16 cellular contexts compared by ENCODE assay signal in the genomic region with DNA sequence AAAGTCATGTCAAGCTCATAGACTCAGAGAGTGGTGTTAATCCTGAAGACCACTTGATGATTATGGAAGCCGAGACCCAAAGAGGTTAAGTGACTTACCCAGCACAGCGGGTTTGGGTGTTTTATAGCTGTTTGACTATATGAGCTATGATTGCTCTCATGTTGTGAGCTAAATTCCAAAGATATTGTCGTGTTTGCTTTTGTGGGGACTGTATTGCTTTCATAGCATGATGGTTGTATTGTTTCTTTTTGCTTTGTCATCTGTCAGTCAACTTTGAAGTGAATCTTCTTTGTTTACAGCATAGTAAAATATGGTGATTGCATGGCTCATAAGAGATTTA.
"Had no signal": no experiment of that assay in that cellular context is flagged by ENCODE, and none has a peak within 500 bp of the region (broad histone marks: within the 10 kb centered on the region; RNA-seq: fewer than 3 reads in every experiment).

No MANE protein-coding gene starts in this region.

- H3K9me3 ChIP-seq: thoracic aorta had no signal

- H3K27me3 Mint-ChIP-seq: central memory CD8-positive, alpha-beta T cell; stimulated activated naive CD8-positive, alpha-beta T cell treated with anti-CD3 and anti-CD28 coated beads, Interleukin-15, amount 100 ng/mL, for 72 hours had no signal

- H3K4me3 ChIP-seq: lung, thoracic aorta had no signal

- ATAC-seq: activated CD8-positive, alpha-beta T cell treated with anti-CD3 and anti-CD28 coated beads, Interleukin-2, amount 10 ng/mL, durations not matched to agents 7 days and 5 days; natural killer cell; sciatic nerve; stimulated activated naive CD8-positive, alpha-beta T cell treated with anti-CD3 and anti-CD28 coated beads, Interleukin-15, amount 100 ng/mL, for 72 hours had no signal

- H3K4me3 Mint-ChIP-seq: activated CD8-positive, alpha-beta T cell treated with anti-CD3 and anti-CD28 coated beads, Interleukin-2, amount 10 ng/mL, durations not matched to agents 7 days and 5 days; activated naive CD4-positive, alpha-beta T cell treated with anti-CD3 and anti-CD28 coated beads for 36 hours; central memory CD8-positive, alpha-beta T cell; natural killer cell; stimulated activated naive CD8-positive, alpha-beta T cell treated with anti-CD3 and anti-CD28 coated beads, Interleukin-15, amount 100 ng/mL, for 72 hours had no signal

- H3K27ac ChIP-seq: thoracic aorta, WERI-Rb-1 had no signal

- H3K36me3 Mint-ChIP-seq: natural killer cell had no signal

- H3K27ac Mint-ChIP-seq: activated CD8-positive, alpha-beta T cell treated with anti-CD3 and anti-CD28 coated beads, Interleukin-2, amount 10 ng/mL, durations not matched to agents 7 days and 5 days; activated naive CD4-positive, alpha-beta T cell treated with anti-CD3 and anti-CD28 coated beads for 36 hours; stimulated activated naive CD8-positive, alpha-beta T cell treated with anti-CD3 and anti-CD28 coated beads, Interleukin-15, amount 100 ng/mL, for 72 hours had no signal

- DNase-seq: activated CD4-positive, alpha-beta T cell treated with anti-CD3 and anti-CD28 coated beads for 48 hours; activated CD8-positive, alpha-beta T cell treated with anti-CD3 and anti-CD28 coated beads, Interleukin-2, amount 10 ng/mL, durations not matched to agents 7 days and 5 days; activated naive CD4-positive, alpha-beta T cell treated with anti-CD3 and anti-CD28 coated beads for 36 hours; cortex of kidney; effector memory CD4-positive, alpha-beta T cell; hypothalamus; natural killer cell; stimulated activated CD4-positive, alpha-beta T cell treated with anti-CD3 and anti-CD28 coated beads, Interleukin-15, amount 100 ng/mL, for 24 hours; stimulated activated CD4-positive, alpha-beta T cell treated with anti-CD3 and anti-CD28 coated beads, Interleukin-4, amount 100 ng/mL, for 24 hours; stimulated activated naive CD8-positive, alpha-beta T cell treated with anti-CD3 and anti-CD28 coated beads, Interleukin-15, amount 100 ng/mL, for 72 hours; T-helper 1 cell; WERI-Rb-1 had no signal

- H3K9me3 Mint-ChIP-seq: activated naive CD4-positive, alpha-beta T cell treated with anti-CD3 and anti-CD28 coated beads for 36 hours; central memory CD8-positive, alpha-beta T cell; natural killer cell; stimulated activated naive CD8-positive, alpha-beta T cell treated with anti-CD3 and anti-CD28 coated beads, Interleukin-15, amount 100 ng/mL, for 72 hours had no signal

- H3K36me3 ChIP-seq: thoracic aorta, WERI-Rb-1 had no signal
